32 cellular contexts compared by ENCODE assay signal in the genomic region with DNA sequence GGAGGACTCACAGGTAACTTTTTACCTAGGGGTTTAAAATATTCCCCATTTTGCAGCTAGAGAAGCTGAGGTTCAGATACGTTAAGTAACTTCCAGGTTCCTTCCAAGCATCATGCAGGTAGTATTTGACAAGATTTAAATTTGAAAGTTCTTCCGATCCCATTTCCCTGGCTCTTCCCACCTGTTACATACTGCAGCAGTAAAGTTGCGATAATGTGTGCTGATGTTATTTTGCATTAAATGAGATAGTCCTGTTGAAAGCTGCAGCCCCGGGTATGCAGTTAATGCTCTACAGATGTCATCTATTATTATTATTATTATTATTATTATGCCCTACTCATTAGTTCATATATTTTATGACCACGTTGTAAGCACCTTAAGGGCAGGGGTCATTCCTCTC.
"Had no signal": no experiment of that assay in that cellular context is flagged by ENCODE, and none has a peak within 500 bp of the region (broad histone marks: within the 10 kb centered on the region; RNA-seq: fewer than 3 reads in every experiment).

No MANE protein-coding gene starts in this region.

- H3K27ac ChIP-seq: adrenal gland, body of pancreas, esophagus squamous epithelium, gastroesophageal sphincter, heart right ventricle had no signal

- H3K9me3 Mint-ChIP-seq: activated B cell treated with CpG ODN at 0.5 μM for 24 hours; activated CD8-positive, alpha-beta T cell treated with anti-CD3 and anti-CD28 coated beads for 36 hours; activated naive CD4-positive, alpha-beta T cell treated with anti-CD3 and anti-CD28 coated beads, Interleukin-2, amount 50 U/mL, for 24 hours; activated naive CD8-positive, alpha-beta T cell treated with anti-CD3 and anti-CD28 coated beads for 36 hours; activated naive CD8-positive, alpha-beta T cell treated with anti-CD3 and anti-CD28 coated beads, Interleukin-2, amount 50 U/mL, for 24 hours; activated T-cell treated with anti-CD3 and anti-CD28 coated beads, Interleukin-2, amount 50 U/mL, for 4 hours; activated T-helper 17 cell treated with anti-CD3 and anti-CD28 coated beads, Interleukin-2, amount 50 U/mL, for 72 hours; effector memory CD8-positive, alpha-beta T cell; T-helper 2 cell treated with Interferon-gamma antibody and Interleukin-4, amounts not matched to agents 5 μg/mL and 100 μg/mL, for 36 hours had no signal

- ATAC-seq: activated CD4-positive, CD25-positive, alpha-beta regulatory T cell treated with anti-CD3 and anti-CD28 coated beads, Interleukin-2, amount 50 U/mL, for 24 hours; activated CD8-positive, alpha-beta T cell treated with anti-CD3 and anti-CD28 coated beads for 36 hours; activated naive CD8-positive, alpha-beta T cell treated with anti-CD3 and anti-CD28 coated beads, Interleukin-2, amount 50 U/mL, for 24 hours; activated T-cell treated with anti-CD3 and anti-CD28 coated beads, Interleukin-2, amount 50 U/mL, for 4 hours; activated T-helper 17 cell treated with anti-CD3 and anti-CD28 coated beads, Interleukin-2, amount 50 U/mL, for 72 hours; body of pancreas; effector memory CD8-positive, alpha-beta T cell; gastroesophageal sphincter; heart right ventricle; T-helper 17 cell had no signal

- H3K4me1 Mint-ChIP-seq: activated naive CD4-positive, alpha-beta T cell treated with anti-CD3 and anti-CD28 coated beads, Interleukin-2, amount 50 U/mL, for 24 hours; activated naive CD8-positive, alpha-beta T cell treated with anti-CD3 and anti-CD28 coated beads for 36 hours; activated T-helper 17 cell treated with anti-CD3 and anti-CD28 coated beads, Interleukin-2, amount 50 U/mL, for 72 hours had no signal

- H3K27ac Mint-ChIP-seq: activated B cell treated with CpG ODN at 0.5 μM for 24 hours; activated CD8-positive, alpha-beta T cell treated with anti-CD3 and anti-CD28 coated beads for 36 hours; activated naive CD4-positive, alpha-beta T cell treated with anti-CD3 and anti-CD28 coated beads, Interleukin-2, amount 50 U/mL, for 24 hours; activated naive CD8-positive, alpha-beta T cell treated with anti-CD3 and anti-CD28 coated beads for 36 hours; activated naive CD8-positive, alpha-beta T cell treated with anti-CD3 and anti-CD28 coated beads, Interleukin-2, amount 50 U/mL, for 24 hours; activated T-helper 17 cell treated with anti-CD3 and anti-CD28 coated beads, Interleukin-2, amount 50 U/mL, for 72 hours; effector memory CD8-positive, alpha-beta T cell; T-helper 17 cell; T-helper 2 cell treated with Interferon-gamma antibody and Interleukin-4, amounts not matched to agents 5 μg/mL and 100 μg/mL, for 36 hours had no signal

- H3K4me3 ChIP-seq: adrenal gland, body of pancreas, esophagus squamous epithelium, gastroesophageal sphincter, heart right ventricle had no signal

- H3K9me3 ChIP-seq: adrenal gland, body of pancreas, esophagus squamous epithelium, gastroesophageal sphincter, heart right ventricle had no signal

- DNase-seq: activated B cell treated with CpG ODN at 0.5 μM for 24 hours; activated CD4-positive, alpha-beta T cell treated with anti-CD3 and anti-CD28 coated beads for 48 hours; activated CD4-positive, alpha-beta T cell treated with anti-CD3 and anti-CD28 coated beads, Interleukin-2, amount 50 U/mL, for 1 hour; activated CD4-positive, alpha-beta T cell treated with anti-CD3 and anti-CD28 coated beads, Interleukin-2, amount 50 U/mL, for 48 hours; activated CD8-positive, alpha-beta memory T cell treated with anti-CD3 and anti-CD28 coated beads for 24 hours; activated CD8-positive, alpha-beta T cell treated with anti-CD3 and anti-CD28 coated beads for 36 hours; activated effector memory CD4-positive, alpha-beta T cell treated with Interleukin-2 at 50 U/mL for 16 hours; activated gamma-delta T cell treated with Interleukin-2 at 50 U/mL for 16 hours; activated naive CD4-positive, alpha-beta T cell treated with Interleukin-2 at 50 U/mL for 16 hours; activated naive CD8-positive, alpha-beta T cell treated with anti-CD3 and anti-CD28 coated beads for 36 hours; activated naive CD8-positive, alpha-beta T cell treated with anti-CD3 and anti-CD28 coated beads, Interleukin-2, amount 50 U/mL, for 24 hours; activated T-cell treated with anti-CD3 and anti-CD28 coated beads, Interleukin-2, amount 50 U/mL, for 4 hours; adrenal gland; amygdala; aorta; body of pancreas; caudate nucleus; cortex of kidney; dermis blood vessel endothelial cell; effector CD4-positive, alpha-beta T cell; effector memory CD8-positive, alpha-beta T cell; esophagus squamous epithelium; foreskin melanocyte; heart right ventricle; T-helper 17 cell; T1000; WERI-Rb-1 had no signal

- H3K36me3 ChIP-seq: adrenal gland, esophagus squamous epithelium, gastroesophageal sphincter, heart right ventricle, WERI-Rb-1 had no signal

- H3K4me3 Mint-ChIP-seq: activated B cell treated with CpG ODN at 0.5 μM for 24 hours; activated CD8-positive, alpha-beta T cell treated with anti-CD3 and anti-CD28 coated beads for 36 hours; activated naive CD4-positive, alpha-beta T cell treated with anti-CD3 and anti-CD28 coated beads, Interleukin-2, amount 50 U/mL, for 24 hours; activated naive CD8-positive, alpha-beta T cell treated with anti-CD3 and anti-CD28 coated beads for 36 hours; activated naive CD8-positive, alpha-beta T cell treated with anti-CD3 and anti-CD28 coated beads, Interleukin-2, amount 50 U/mL, for 24 hours; activated T-cell treated with anti-CD3 and anti-CD28 coated beads, Interleukin-2, amount 50 U/mL, for 4 hours; activated T-helper 17 cell treated with anti-CD3 and anti-CD28 coated beads, Interleukin-2, amount 50 U/mL, for 72 hours; effector memory CD8-positive, alpha-beta T cell; T-helper 17 cell; T-helper 2 cell treated with Interferon-gamma antibody and Interleukin-4, amounts not matched to agents 5 μg/mL and 100 μg/mL, for 36 hours had no signal

- H3K27me3 ChIP-seq: adrenal gland, body of pancreas, esophagus squamous epithelium, gastroesophageal sphincter, heart right ventricle had no signal

- H3K36me3 Mint-ChIP-seq: activated naive CD4-positive, alpha-beta T cell treated with anti-CD3 and anti-CD28 coated beads, Interleukin-2, amount 50 U/mL, for 24 hours; activated naive CD8-positive, alpha-beta T cell treated with anti-CD3 and anti-CD28 coated beads for 36 hours had no signal

- H3K27me3 Mint-ChIP-seq: activated B cell treated with CpG ODN at 0.5 μM for 24 hours; activated CD8-positive, alpha-beta T cell treated with anti-CD3 and anti-CD28 coated beads for 36 hours; activated naive CD4-positive, alpha-beta T cell treated with anti-CD3 and anti-CD28 coated beads, Interleukin-2, amount 50 U/mL, for 24 hours; activated naive CD8-positive, alpha-beta T cell treated with anti-CD3 and anti-CD28 coated beads for 36 hours; activated naive CD8-positive, alpha-beta T cell treated with anti-CD3 and anti-CD28 coated beads, Interleukin-2, amount 50 U/mL, for 24 hours; activated T-helper 17 cell treated with anti-CD3 and anti-CD28 coated beads, Interleukin-2, amount 50 U/mL, for 72 hours; effector memory CD8-positive, alpha-beta T cell had no signal
